ENCODE assay signal across 15 cellular contexts in the genomic region with DNA sequence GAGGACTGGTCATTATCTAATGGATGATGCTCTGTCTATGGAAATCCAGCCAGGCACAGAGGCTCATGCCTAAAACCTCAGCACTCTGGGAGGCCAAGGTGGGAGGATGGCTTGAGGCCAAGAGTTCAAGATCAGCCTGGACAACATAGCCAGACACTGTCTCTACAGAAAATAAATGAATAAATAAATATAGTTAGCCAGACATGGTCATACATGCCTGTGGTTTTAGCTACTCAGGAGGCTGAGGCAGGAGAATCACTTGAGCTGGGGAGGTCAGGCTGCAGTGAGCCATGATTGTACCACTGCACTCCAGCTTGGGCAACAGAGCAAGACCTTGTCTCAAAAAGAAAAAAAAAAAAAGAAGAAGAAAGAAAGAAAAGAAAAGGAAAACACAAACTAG.
DNase-seq lines count a peak whose midpoint lies in the region; ATAC-seq and TF ChIP-seq lines count a peak whose summit lies in the region.
"Had no signal": no experiment of that assay in that cellular context is flagged by ENCODE, and none has a peak within 500 bp of the region (broad histone marks: within the 10 kb centered on the region; RNA-seq: fewer than 3 reads in every experiment).

No MANE protein-coding gene starts in this region.

- H3K4me1 ChIP-seq in IMR-90 (ENCODE audit: control insufficient read depth, insufficient read depth, low read length), result 0 out of 2 replicates have a peak, but pooled peaks cover 2% of the 10 kb centered on the region
- H3K4me1 ChIP-seq in SJSA1 (replicated peaks), result peaks cover 54% of the 10 kb centered on the region
- no peaks in the 10 kb centered on the region for H3K4me1 ChIP-seq in effector memory CD4-positive, alpha-beta T cell (ENCODE audit: control insufficient read depth, insufficient read depth, low read length, poor library complexity, severe bottlenecking)
- H3K4me1 ChIP-seq in ascending aorta, result no peaks in the 10 kb centered on the region
- H3K4me1 ChIP-seq: HAP-1 had no signal

- H3K27me3 ChIP-seq in IMR-90 (ENCODE audit: control insufficient read depth, insufficient read depth, low read length), result no peaks in the 10 kb centered on the region
- no peaks in the 10 kb centered on the region for H3K27me3 ChIP-seq in SJSA1 (replicated peaks)
- no peaks in the 10 kb centered on the region for H3K27me3 ChIP-seq in effector memory CD4-positive, alpha-beta T cell (replicated peaks; ENCODE audit: control insufficient read depth, insufficient read depth, low read length, poor library complexity, severe bottlenecking)
- H3K27me3 ChIP-seq in ascending aorta, result no peaks in the 10 kb centered on the region

- no peak overlapping the region for H3K4me2 ChIP-seq in IMR-90 (ENCODE audit: low read depth, low read length)

- H3K4ac ChIP-seq in IMR-90 (ENCODE audit: low read depth, low read length), result no peak overlapping the region

- CTCF ChIA-PET in IMR-90 (lab: Yijun Ruan, JAX), result no interaction called here

- H3K23ac ChIP-seq in IMR-90 (ENCODE audit: low read depth, low read length), result no peak overlapping the region

- TF ChIP-seq CTCF in IMR-90 (conservative IDR thresholded peaks at IDR 0.05; ENCODE audit: low read depth, low read length) (no peak), choroid plexus epithelial cell (conservative IDR thresholded peaks at IDR 0.05; ENCODE audit: low read depth, low read length) (no peak), ascending aorta (IDR thresholded peaks at IDR 0.05) (no peak)

- TF ChIP-seq RAD21 in IMR-90 (IDR thresholded peaks at IDR 0.05; ENCODE audit: low read length), result no peak

- no peak overlapping the region for H4K5ac ChIP-seq in IMR-90 (ENCODE audit: low read depth, low read length)

- no peak overlapping the region for H3K4me3 ChIP-seq in IMR-90 (ENCODE audit: insufficient read depth, low read depth, low read length)
- no peak overlapping the region for H3K4me3 ChIP-seq in SJSA1
- H3K4me3 ChIP-seq in choroid plexus epithelial cell (ENCODE audit: low read depth, low read length), result no peak overlapping the region
- H3K4me3 ChIP-seq in effector memory CD4-positive, alpha-beta T cell (ENCODE audit: insufficient read depth, low read depth, low read length, poor library complexity, severe bottlenecking), result no peak overlapping the region
- no peak overlapping the region for H3K4me3 ChIP-seq in ascending aorta
- H3K4me3 ChIP-seq: HAP-1 had no signal

- H3K9me3 ChIP-seq in IMR-90 (ENCODE audit: control insufficient read depth, insufficient read depth, low read length), result no peaks in the 10 kb centered on the region
- no peaks in the 10 kb centered on the region for H3K9me3 ChIP-seq in SJSA1 (replicated peaks)
- no peaks in the 10 kb centered on the region for H3K9me3 ChIP-seq in effector memory CD4-positive, alpha-beta T cell (ENCODE audit: control insufficient read depth, low read length)
- H3K9me3 ChIP-seq in ascending aorta, result no peaks in the 10 kb centered on the region
- H3K9me3 ChIP-seq: HAP-1 had no signal

- in situ Hi-C loops in IMR-90 (cut with MboI; ENCODE audit: low sequenced_read_pairs), result no loop called here

- ATAC-seq in IMR-90 (ENCODE audit: low read depth), result no peak
- ATAC-seq: HepG2 had no signal

- DNase-seq in IMR-90 (no peak), SJSA1 (ENCODE audit: low read depth in 1 of 2, low spot score in 2 of 2) (peak; percentile 40 to 60), choroid plexus epithelial cell (ENCODE audit: low read depth) (peak; percentile 44), NCI-H2107 treated with DMSO at 0.1 percent for 48 hours (lab: John Stamatoyannopoulos, UW; ENCODE audit: unreplicated experiment) (no peak), ascending aorta (ENCODE audit: low spot score in 2 of 2) (no peak), NCI-H510A (lab: John Stamatoyannopoulos, UW) (no peak)
- DNase-seq in effector memory CD4-positive, alpha-beta T cell, result no peak
- DNase-seq: ACHN; C1 segment of cervical spinal cord; CD4-positive, alpha-beta T cell; DMS79 treated with DMSO at 0.1 percent for 48 hours; GDM1; HFFc6 had no signal

- no peak overlapping the region for H4K8ac ChIP-seq in IMR-90 (ENCODE audit: low read depth in 2 of 2, low read length in 2 of 2)

- H3K56ac ChIP-seq in IMR-90 (ENCODE audit: extremely low read depth, insufficient read depth, low read length), result no peak overlapping the region

- intact Hi-C loops in IMR-90 (cut with micrococcal nuclease), result loop anchor here (5.0 to 10.0 kb wide), 3 partner anchors 203 to 928 kb away; no protein-coding TSS in a partner anchor
- intact Hi-C loops in ascending aorta (cut with DNase I), result no loop called here

- 0 out of 3 replicates have a peak overlapping the region, but pooled peaks have one; percentile 25 for H2BK15ac ChIP-seq in IMR-90 (ENCODE audit: low read depth, low read length)

- H3K27ac ChIP-seq in IMR-90 (ENCODE audit: insufficient read depth, low read length), result no peak overlapping the region
- H3K27ac ChIP-seq in SJSA1, result peak overlapping the region; percentile 61
- H3K27ac ChIP-seq in effector memory CD4-positive, alpha-beta T cell (ENCODE audit: insufficient read depth, low read length, poor library complexity, severe bottlenecking), result no peak overlapping the region
- H3K27ac ChIP-seq in ascending aorta, result no peak overlapping the region

- POLR2A ChIA-PET in IMR-90 (lab: Charles Lee; ENCODE audit: unreplicated experiment), result no interaction called here

- H3K36me3 ChIP-seq in IMR-90 (ENCODE audit: control insufficient read depth, insufficient read depth, low read length) (no peaks in the 10 kb centered on the region), SJSA1 (no peaks in the 10 kb centered on the region), ascending aorta (no peaks in the 10 kb centered on the region)
- no peaks in the 10 kb centered on the region for H3K36me3 ChIP-seq in effector memory CD4-positive, alpha-beta T cell (ENCODE audit: control insufficient read depth, insufficient read depth, low read length)
- H3K36me3 ChIP-seq: HAP-1 had no signal

- H2BK5ac ChIP-seq in IMR-90 (ENCODE audit: low read depth, low read length, poor library complexity, severe bottlenecking), result no peak overlapping the region

- no peak overlapping the region for H3K18ac ChIP-seq in IMR-90 (ENCODE audit: low read depth, low read length)

- peak overlapping the region; percentile 49 for H2BK120ac ChIP-seq in IMR-90 (ENCODE audit: low read depth, low read length)

- H2BK20ac ChIP-seq in IMR-90 (ENCODE audit: low read depth, low read length), result no peak overlapping the region

- dilution Hi-C loops in IMR-90 (cut with HindIII; ENCODE audit: low sequenced_read_pairs, unreplicated experiment), result no loop called here

- no peak overlapping the region for H3K9ac ChIP-seq in IMR-90 (ENCODE audit: low read depth, low read length)

- no peak overlapping the region for H4K91ac ChIP-seq in IMR-90 (ENCODE audit: insufficient read depth, low read depth, low read length)

- no peaks in the 10 kb centered on the region for H3K79me1 ChIP-seq in IMR-90 (ENCODE audit: low read depth in 1 of 2, low read length in 2 of 2)

- no peaks in the 10 kb centered on the region for H4K20me1 ChIP-seq in IMR-90 (ENCODE audit: insufficient read depth, low read length)

- no peak overlapping the region for H2AK9ac ChIP-seq in IMR-90 (replicated peaks; ENCODE audit: low read depth, low read length, poor library complexity)

- no peak overlapping the region for H2AFZ ChIP-seq in IMR-90 (replicated peaks; ENCODE audit: low read length, poor library complexity)

- no peak overlapping the region for H3K14ac ChIP-seq in IMR-90 (replicated peaks; ENCODE audit: low read depth, low read length)

- H3K9me1 ChIP-seq in IMR-90 (ENCODE audit: insufficient read depth, low read length), result peaks cover 7% of the 10 kb centered on the region; the same call in 1 of the 2 replicates

- H2AK5ac ChIP-seq in IMR-90 (ENCODE audit: low read depth, low read length), result no peak overlapping the region; the same call in 1 of the 2 replicates

- no peak for TF ChIP-seq POLR2A in IMR-90 (IDR thresholded peaks at IDR 0.05; ENCODE audit: low read depth, low read length)

- no TSS peak for BruUV-seq in IMR-90 (replicated peaks; lab: Mats Ljungman, UMichigan)

TF ChIP-seq in IMR-90, 13 proteins besides CTCF, POLR2A, EP300 and RAD21:
- no peak for TF ChIP-seq SMC3 (IDR thresholded peaks at IDR 0.05; ENCODE audit: low read depth, low read length)
- TF ChIP-seq CEBPB (IDR thresholded peaks at IDR 0.05; ENCODE audit: low read depth, low read length), result no peak
- TF ChIP-seq, protein P1, sequence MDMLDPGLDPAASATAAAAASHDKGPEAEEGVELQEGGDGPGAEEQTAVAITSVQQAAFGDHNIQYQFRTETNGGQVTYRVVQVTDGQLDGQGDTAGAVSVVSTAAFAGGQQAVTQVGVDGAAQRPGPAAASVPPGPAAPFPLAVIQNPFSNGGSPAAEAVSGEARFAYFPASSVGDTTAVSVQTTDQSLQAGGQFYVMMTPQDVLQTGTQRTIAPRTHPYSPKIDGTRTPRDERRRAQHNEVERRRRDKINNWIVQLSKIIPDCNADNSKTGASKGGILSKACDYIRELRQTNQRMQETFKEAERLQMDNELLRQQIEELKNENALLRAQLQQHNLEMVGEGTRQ (IDR thresholded peaks at IDR 0.05; ENCODE audit: low read depth, low read length), result no peak
- TF ChIP-seq MXI1 (IDR thresholded peaks at IDR 0.05; ENCODE audit: borderline replicate concordance, low read depth, low read length), result no peak
- no peak for TF ChIP-seq RCOR1 (IDR thresholded peaks at IDR 0.05; ENCODE audit: insufficient replicate concordance, low read length)
- no peak for TF ChIP-seq RFX5 (IDR thresholded peaks at IDR 0.05; ENCODE audit: low read depth, low read length)
- TF ChIP-seq NFE2L2 (IDR thresholded peaks at IDR 0.05; ENCODE audit: low read depth, low read length), result no peak
- TF ChIP-seq FOS (IDR thresholded peaks at IDR 0.05; ENCODE audit: low read depth, low read length), result no peak
- no peak for TF ChIP-seq BHLHE40 (IDR thresholded peaks at IDR 0.05; ENCODE audit: low read depth, low read length)
- no peak for TF ChIP-seq CHD1 (IDR thresholded peaks at IDR 0.05; ENCODE audit: low read depth, low read length)
- TF ChIP-seq MAZ (IDR thresholded peaks at IDR 0.05; ENCODE audit: borderline replicate concordance, low read depth, low read length), result no peak
- TF ChIP-seq, protein P2, sequence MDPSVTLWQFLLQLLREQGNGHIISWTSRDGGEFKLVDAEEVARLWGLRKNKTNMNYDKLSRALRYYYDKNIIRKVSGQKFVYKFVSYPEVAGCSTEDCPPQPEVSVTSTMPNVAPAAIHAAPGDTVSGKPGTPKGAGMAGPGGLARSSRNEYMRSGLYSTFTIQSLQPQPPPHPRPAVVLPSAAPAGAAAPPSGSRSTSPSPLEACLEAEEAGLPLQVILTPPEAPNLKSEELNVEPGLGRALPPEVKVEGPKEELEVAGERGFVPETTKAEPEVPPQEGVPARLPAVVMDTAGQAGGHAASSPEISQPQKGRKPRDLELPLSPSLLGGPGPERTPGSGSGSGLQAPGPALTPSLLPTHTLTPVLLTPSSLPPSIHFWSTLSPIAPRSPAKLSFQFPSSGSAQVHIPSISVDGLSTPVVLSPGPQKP (IDR thresholded peaks at IDR 0.05; ENCODE audit: borderline replicate concordance, low read depth, low read length), result no peak

Comparison
In these comparisons a context has a peak if more than half of its experiments do, and no peak if none do; other contexts are left out.
1. DNase-seq: peak in SJSA1 (2 of 2) and choroid plexus epithelial cell (single experiment); none in IMR-90 (single experiment), effector memory CD4-positive, alpha-beta T cell (0 of 3), NCI-H2107 treated with DMSO at 0.1 percent for 48 hours (single experiment), ascending aorta (0 of 2) and NCI-H510A (single experiment).